Comparison of ENCODE assay signal across 16 cellular contexts in genomic region chr4:42596918-42597317, GRCh38. TPM values are rescaled to one million over a fixed set of nuclear protein-coding genes. Genes with fewer than 3 reads are reported as not detected.
DNase-seq lines count a peak whose midpoint lies in the region; ATAC-seq lines count a peak whose summit lies in the region.
"Had no signal": no experiment of that assay in that cellular context is flagged by ENCODE, and none has a peak within 500 bp of the region (broad histone marks: within the 10 kb centered on the region; RNA-seq: fewer than 3 reads in every experiment).

No MANE protein-coding gene starts in this region.

- no peak overlapping the region for H3K27ac Mint-ChIP-seq in activated CD8-positive, alpha-beta T cell treated with anti-CD3 and anti-CD28 coated beads, Interleukin-2, amount 10 ng/mL, durations not matched to agents 7 days and 5 days
- H3K27ac Mint-ChIP-seq: activated CD4-positive, alpha-beta T cell treated with anti-CD3 and anti-CD28 coated beads, Interleukin-2, amount 10 ng/mL, durations not matched to agents 24 days and 14 days had no signal

- ATAC-seq in GM18519 (IDR thresholded peaks at IDR 0.05; ENCODE audit: low FRiP score, unreplicated experiment) (peak; percentile 55), GM21423 (IDR thresholded peaks at IDR 0.05; ENCODE audit: unreplicated experiment) (peak; percentile 91), HG03064 (IDR thresholded peaks at IDR 0.05; ENCODE audit: low read depth, unreplicated experiment) (peak; percentile 67)
- ATAC-seq in activated CD8-positive, alpha-beta T cell treated with anti-CD3 and anti-CD28 coated beads, Interleukin-2, amount 10 ng/mL, durations not matched to agents 7 days and 5 days = no peak

- POLR2A ChIA-PET in activated CD8-positive, alpha-beta T cell treated with anti-CD3 and anti-CD28 coated beads, Interleukin-2, amount 10 ng/mL, durations not matched to agents 7 days and 5 days (lab: Charles Lee) = no interaction called here

- DNase-seq in NCI-H1436 (lab: John Stamatoyannopoulos, UW) = peak; percentile 3
- DNase-seq in activated CD8-positive, alpha-beta T cell treated with anti-CD3 and anti-CD28 coated beads, Interleukin-2, amount 10 ng/mL, durations not matched to agents 7 days and 5 days = no peak
- DNase-seq in T-helper 1 cell = no peak
- DNase-seq in KBM-7 = no peak
- no peak for DNase-seq in superior temporal gyrus (ENCODE audit: extremely low spot score)
- DNase-seq: activated CD4-positive, alpha-beta T cell treated with anti-CD3 and anti-CD28 coated beads, Interleukin-2, amount 10 ng/mL, durations not matched to agents 24 days and 14 days; DMS53; mammary epithelial cell; MG63; NCI-H748 treated with DMSO at 0.1 percent for 48 hours; occipital lobe; SJCRH30; spleen had no signal

- no peak overlapping the region for H3K4me3 Mint-ChIP-seq in activated CD8-positive, alpha-beta T cell treated with anti-CD3 and anti-CD28 coated beads, Interleukin-2, amount 10 ng/mL, durations not matched to agents 7 days and 5 days
- H3K4me3 Mint-ChIP-seq: activated CD4-positive, alpha-beta T cell treated with anti-CD3 and anti-CD28 coated beads, Interleukin-2, amount 10 ng/mL, durations not matched to agents 24 days and 14 days had no signal

- CTCF ChIA-PET in activated CD8-positive, alpha-beta T cell treated with anti-CD3 and anti-CD28 coated beads, Interleukin-2, amount 10 ng/mL, durations not matched to agents 7 days and 5 days (lab: Charles Lee) = no interaction called here

- no peaks in the 10 kb centered on the region for H3K4me1 Mint-ChIP-seq in activated CD8-positive, alpha-beta T cell treated with anti-CD3 and anti-CD28 coated beads, Interleukin-2, amount 10 ng/mL, durations not matched to agents 7 days and 5 days (ENCODE audit: low read depth)
- H3K4me1 Mint-ChIP-seq: activated CD4-positive, alpha-beta T cell treated with anti-CD3 and anti-CD28 coated beads, Interleukin-2, amount 10 ng/mL, durations not matched to agents 24 days and 14 days had no signal

- H3K27me3 Mint-ChIP-seq in activated CD8-positive, alpha-beta T cell treated with anti-CD3 and anti-CD28 coated beads, Interleukin-2, amount 10 ng/mL, durations not matched to agents 7 days and 5 days (ENCODE audit: low read depth) = no peaks in the 10 kb centered on the region
- H3K27me3 Mint-ChIP-seq: activated CD4-positive, alpha-beta T cell treated with anti-CD3 and anti-CD28 coated beads, Interleukin-2, amount 10 ng/mL, durations not matched to agents 24 days and 14 days had no signal

- in situ Hi-C loops in KBM-7 (cut with MboI; ENCODE audit: low pct_unique_long_range_greater_than_20kb, low sequenced_read_pairs) = no loop called here

- H3K9me3 Mint-ChIP-seq in activated CD8-positive, alpha-beta T cell treated with anti-CD3 and anti-CD28 coated beads, Interleukin-2, amount 10 ng/mL, durations not matched to agents 7 days and 5 days (ENCODE audit: insufficient read depth) = no peaks in the 10 kb centered on the region
- H3K9me3 Mint-ChIP-seq: activated CD4-positive, alpha-beta T cell treated with anti-CD3 and anti-CD28 coated beads, Interleukin-2, amount 10 ng/mL, durations not matched to agents 24 days and 14 days had no signal

- H3K36me3 Mint-ChIP-seq in activated CD8-positive, alpha-beta T cell treated with anti-CD3 and anti-CD28 coated beads, Interleukin-2, amount 10 ng/mL, durations not matched to agents 7 days and 5 days (ENCODE audit: low read depth) = peaks cover 2% of the 10 kb centered on the region

RNA-seq across cellular contexts. Expression of gene ATP8A1, which starts 60.0 kb away (rescaled TPM):
- 10 to 100 TPM; 37.2 to 38.5 TPM for total RNA-seq in activated CD8-positive, alpha-beta T cell treated with anti-CD3 and anti-CD28 coated beads, Interleukin-2, amount 10 ng/mL, durations not matched to agents 7 days and 5 days
